ENCODE assay signal across 13 cellular contexts in genomic region chr6:40674170-40674569, GRCh38.
"Had no signal": no experiment of that assay in that cellular context is flagged by ENCODE, and none has a peak within 500 bp of the region (broad histone marks: within the 10 kb centered on the region; RNA-seq: fewer than 3 reads in every experiment).

No MANE protein-coding gene starts in this region.

- DNase-seq: activated CD4-positive, alpha-beta memory T cell treated with anti-CD3 and anti-CD28 coated beads, Interleukin-2, amount 10 ng/mL, durations not matched to agents 7 days and 5 days; activated gamma-delta T cell treated with Interleukin-2 at 50 U/mL for 16 hours; activated naive CD8-positive, alpha-beta T cell treated with anti-CD3 and anti-CD28 coated beads for 36 hours; activated T-cell treated with anti-CD3 and anti-CD28 coated beads, Interleukin-2, amount 50 U/mL, for 72 hours; brain microvascular endothelial cell; dorsolateral prefrontal cortex; left cardiac atrium; midbrain; naive B cell; stomach had no signal

- H3K4me1 ChIP-seq: parathyroid adenoma, stomach, vagina had no signal

- H3K9ac ChIP-seq: parathyroid adenoma had no signal

- H3K4me3 ChIP-seq: dorsolateral prefrontal cortex, lung, stomach, vagina had no signal

- H3K27ac ChIP-seq: brain microvascular endothelial cell, dorsolateral prefrontal cortex, parathyroid adenoma, stomach, vagina had no signal

- H2AFZ ChIP-seq: parathyroid adenoma had no signal

- ATAC-seq: activated T-cell treated with anti-CD3 and anti-CD28 coated beads, Interleukin-2, amount 50 U/mL, for 72 hours; left cardiac atrium had no signal

- H3K36me3 ChIP-seq: brain microvascular endothelial cell, stomach, vagina had no signal

- H3K79me2 ChIP-seq: parathyroid adenoma had no signal

- H3K27me3 ChIP-seq: brain microvascular endothelial cell, stomach, vagina had no signal

- H3K9me3 ChIP-seq: vagina had no signal
